ENCODE assay signal across 17 cellular contexts in genomic region chr7:1897861-1898627, GRCh38.
"Had no signal": no experiment of that assay in that cellular context is flagged by ENCODE, and none has a peak within 500 bp of the region (broad histone marks: within the 10 kb centered on the region; RNA-seq: fewer than 3 reads in every experiment).

No MANE protein-coding gene starts in this region.

- ATAC-seq: left lobe of liver; natural killer cell; stimulated activated naive CD8-positive, alpha-beta T cell treated with anti-CD3 and anti-CD28 coated beads, Interleukin-15, Interleukin-2, amounts not matched to agents 100 U/mL and 50 U/mL, for 24 hours had no signal

- H3K4me3 Mint-ChIP-seq: activated CD4-positive, alpha-beta memory T cell treated with anti-CD3 and anti-CD28 coated beads for 36 hours; activated CD4-positive, alpha-beta T cell treated with anti-CD3 and anti-CD28 coated beads for 36 hours; activated naive CD4-positive, alpha-beta T cell treated with anti-CD3 and anti-CD28 coated beads, Interleukin-2, amount 50 U/mL, for 24 hours; activated T-cell treated with anti-CD3 and anti-CD28 coated beads, Interleukin-2, amount 50 U/mL, for 24 hours; memory B cell; natural killer cell; type B pancreatic cell had no signal

- DNase-seq: activated CD4-positive, alpha-beta memory T cell treated with anti-CD3 and anti-CD28 coated beads for 36 hours; activated CD4-positive, alpha-beta T cell treated with anti-CD3 and anti-CD28 coated beads for 36 hours; activated T-cell treated with anti-CD3 and anti-CD28 coated beads, Interleukin-2, amount 50 U/mL, for 24 hours; cortex of kidney; effector CD4-positive, alpha-beta T cell; foreskin melanocyte; natural killer cell; small intestine; stimulated activated CD4-positive, alpha-beta T cell treated with anti-CD3 and anti-CD28 coated beads, Interleukin-4, amount 100 ng/mL, for 24 hours; stimulated activated naive CD8-positive, alpha-beta T cell treated with anti-CD3 and anti-CD28 coated beads, Interleukin-15, Interleukin-2, amounts not matched to agents 100 U/mL and 50 U/mL, for 24 hours; T1000 had no signal

- H3K27ac Mint-ChIP-seq: activated CD4-positive, alpha-beta memory T cell treated with anti-CD3 and anti-CD28 coated beads for 36 hours; activated CD4-positive, alpha-beta T cell treated with anti-CD3 and anti-CD28 coated beads for 36 hours; activated naive CD4-positive, alpha-beta T cell treated with anti-CD3 and anti-CD28 coated beads, Interleukin-2, amount 50 U/mL, for 24 hours; activated T-cell treated with anti-CD3 and anti-CD28 coated beads, Interleukin-2, amount 50 U/mL, for 24 hours; memory B cell; natural killer cell; type B pancreatic cell had no signal

- H3K36me3 ChIP-seq: cardiac muscle cell had no signal

- H3K27me3 ChIP-seq: cardiac muscle cell, suprapubic skin had no signal

- H3K9me3 Mint-ChIP-seq: activated CD4-positive, alpha-beta memory T cell treated with anti-CD3 and anti-CD28 coated beads for 36 hours; activated naive CD4-positive, alpha-beta T cell treated with anti-CD3 and anti-CD28 coated beads, Interleukin-2, amount 50 U/mL, for 24 hours; activated T-cell treated with anti-CD3 and anti-CD28 coated beads, Interleukin-2, amount 50 U/mL, for 24 hours; memory B cell; natural killer cell; type B pancreatic cell had no signal

- H3K36me3 Mint-ChIP-seq: activated CD4-positive, alpha-beta memory T cell treated with anti-CD3 and anti-CD28 coated beads for 36 hours; memory B cell; natural killer cell had no signal

- H3K4me3 ChIP-seq: cardiac muscle cell, suprapubic skin had no signal

- H3K27me3 Mint-ChIP-seq: activated CD4-positive, alpha-beta memory T cell treated with anti-CD3 and anti-CD28 coated beads for 36 hours; activated CD4-positive, alpha-beta T cell treated with anti-CD3 and anti-CD28 coated beads for 36 hours; activated naive CD4-positive, alpha-beta T cell treated with anti-CD3 and anti-CD28 coated beads, Interleukin-2, amount 50 U/mL, for 24 hours; activated T-cell treated with anti-CD3 and anti-CD28 coated beads, Interleukin-2, amount 50 U/mL, for 24 hours; memory B cell; type B pancreatic cell had no signal

- H3K4me1 ChIP-seq: suprapubic skin had no signal

- H3K4me1 Mint-ChIP-seq: activated CD4-positive, alpha-beta T cell treated with anti-CD3 and anti-CD28 coated beads for 36 hours; memory B cell had no signal

- H3K27ac ChIP-seq: cardiac muscle cell, suprapubic skin had no signal

- H3K9me3 ChIP-seq: suprapubic skin had no signal
